In genomic region chr4:69823481-69824186, GRCh38 we compare ENCODE assay signal across 9 cellular contexts. TPM values are rescaled to one million over a fixed set of nuclear protein-coding genes. Genes with fewer than 3 reads are reported as not detected.
DNase-seq lines count a peak whose midpoint lies in the region; ATAC-seq and TF ChIP-seq lines count a peak whose summit lies in the region.
"Had no signal": no experiment of that assay in that cellular context is flagged by ENCODE, and none has a peak within 500 bp of the region (broad histone marks: within the 10 kb centered on the region; RNA-seq: fewer than 3 reads in every experiment).

No MANE protein-coding gene starts in this region.

- DNase-seq in AG09319 (ENCODE audit: extremely low read depth, low read depth), result peak; percentile 5
- DNase-seq in NCI-H2029 treated with DMSO at 0.1 percent for 48 hours (lab: John Stamatoyannopoulos, UW), result peak; percentile 90
- DNase-seq in activated CD8-positive, alpha-beta T cell treated with anti-CD3 and anti-CD28 coated beads, Interleukin-2, amount 10 ng/mL, durations not matched to agents 7 days and 5 days, result peak; percentile 68
- peak; percentile 33 for DNase-seq in iPS-NIHi11 (ENCODE audit: low spot score)
- peak; percentile 47 for DNase-seq in stimulated activated naive CD8-positive, alpha-beta T cell treated with anti-CD3 and anti-CD28 coated beads, Interleukin-15, Interleukin-2, amounts not matched to agents 100 U/mL and 50 U/mL, for 24 hours
- DNase-seq in amygdala (lab: John Stamatoyannopoulos, UW), result no peak

- H3K27ac Mint-ChIP-seq in activated CD8-positive, alpha-beta T cell treated with anti-CD3 and anti-CD28 coated beads, Interleukin-2, amount 10 ng/mL, durations not matched to agents 7 days and 5 days, result no peak overlapping the region

- H3K36me3 Mint-ChIP-seq in activated CD8-positive, alpha-beta T cell treated with anti-CD3 and anti-CD28 coated beads, Interleukin-2, amount 10 ng/mL, durations not matched to agents 7 days and 5 days (ENCODE audit: low read depth), result no peaks in the 10 kb centered on the region

- CTCF ChIA-PET in activated CD8-positive, alpha-beta T cell treated with anti-CD3 and anti-CD28 coated beads, Interleukin-2, amount 10 ng/mL, durations not matched to agents 7 days and 5 days (lab: Charles Lee), result interaction anchor here (0.7 to 2.7 kb wide), 25 partner anchors 8 to 149 kb away, joined by 3 to 12 read pairs (median 4); partner anchors contain the start of gene SULT1B1

- H3K4me1 Mint-ChIP-seq in activated CD8-positive, alpha-beta T cell treated with anti-CD3 and anti-CD28 coated beads, Interleukin-2, amount 10 ng/mL, durations not matched to agents 7 days and 5 days (ENCODE audit: low read depth), result no peaks in the 10 kb centered on the region

- ATAC-seq in GM18508 (IDR thresholded peaks at IDR 0.05; ENCODE audit: insufficient read depth, unreplicated experiment) (peak; percentile 84), HG02943 (IDR thresholded peaks at IDR 0.05; ENCODE audit: low read depth, unreplicated experiment) (peak; percentile 93)
- peak; percentile 81 for ATAC-seq in activated CD8-positive, alpha-beta T cell treated with anti-CD3 and anti-CD28 coated beads, Interleukin-2, amount 10 ng/mL, durations not matched to agents 7 days and 5 days
- peak; percentile 77 for ATAC-seq in stimulated activated naive CD8-positive, alpha-beta T cell treated with anti-CD3 and anti-CD28 coated beads, Interleukin-15, Interleukin-2, amounts not matched to agents 100 U/mL and 50 U/mL, for 24 hours

- TF ChIP-seq CTCF in AG09319 (IDR thresholded peaks at IDR 0.05; ENCODE audit: low read depth, low read length), result peak; percentile 67

- H3K4me3 Mint-ChIP-seq in activated CD8-positive, alpha-beta T cell treated with anti-CD3 and anti-CD28 coated beads, Interleukin-2, amount 10 ng/mL, durations not matched to agents 7 days and 5 days, result no peak overlapping the region

- POLR2A ChIA-PET in activated CD8-positive, alpha-beta T cell treated with anti-CD3 and anti-CD28 coated beads, Interleukin-2, amount 10 ng/mL, durations not matched to agents 7 days and 5 days (lab: Charles Lee), result no interaction called here

- no peaks in the 10 kb centered on the region for H3K9me3 Mint-ChIP-seq in activated CD8-positive, alpha-beta T cell treated with anti-CD3 and anti-CD28 coated beads, Interleukin-2, amount 10 ng/mL, durations not matched to agents 7 days and 5 days (ENCODE audit: insufficient read depth)

- H3K27me3 Mint-ChIP-seq in activated CD8-positive, alpha-beta T cell treated with anti-CD3 and anti-CD28 coated beads, Interleukin-2, amount 10 ng/mL, durations not matched to agents 7 days and 5 days (ENCODE audit: low read depth), result no peaks in the 10 kb centered on the region

RNA-seq across cellular contexts. Expression of gene SULT1E1, which starts 36.3 kb away (rescaled TPM):
- total RNA-seq in activated CD8-positive, alpha-beta T cell treated with anti-CD3 and anti-CD28 coated beads, Interleukin-2, amount 10 ng/mL, durations not matched to agents 7 days and 5 days, result not detected
- total RNA-seq: heart left ventricle had no signal

Comparison
In these comparisons a context has a peak if more than half of its experiments do, and no peak if none do; other contexts are left out.
1. DNase-seq: peak in AG09319 (single experiment), NCI-H2029 treated with DMSO at 0.1 percent for 48 hours (single experiment), activated CD8-positive, alpha-beta T cell treated with anti-CD3 and anti-CD28 coated beads, Interleukin-2, amount 10 ng/mL, durations not matched to agents 7 days and 5 days (single experiment), iPS-NIHi11 (single experiment) and stimulated activated naive CD8-positive, alpha-beta T cell treated with anti-CD3 and anti-CD28 coated beads, Interleukin-15, Interleukin-2, amounts not matched to agents 100 U/mL and 50 U/mL, for 24 hours (single experiment); none in amygdala (0 of 56).
2. Peak in every context shown above with its lines, with median percentiles within 50 percentile points of each other: ATAC-seq.